In genomic region chr15:80172401-80172800, GRCh38 we compare ENCODE assay signal across 19 cellular contexts.
"Had no signal": no experiment of that assay in that cellular context is flagged by ENCODE, and none has a peak within 500 bp of the region (broad histone marks: within the 10 kb centered on the region; RNA-seq: fewer than 3 reads in every experiment).

No MANE protein-coding gene starts in this region.

- DNase-seq: effector memory CD4-positive, alpha-beta T cell; glutamatergic neuron; left ventricle myocardium inferior; mesenchymal stem cell; midbrain; psoas muscle; retina; spleen; stimulated activated CD4-positive, alpha-beta T cell treated with anti-CD3 and anti-CD28 coated beads, Interleukin-15, amount 100 ng/mL, for 24 hours; stimulated activated CD4-positive, alpha-beta T cell treated with anti-CD3 and anti-CD28 coated beads, Interleukin-1b, Interleukin-23, amount 100 ng/mL, for 48 hours; stimulated activated CD4-positive, alpha-beta T cell treated with anti-CD3 and anti-CD28 coated beads, Interleukin-4, amount 100 ng/mL, for 24 hours; stimulated activated naive CD8-positive, alpha-beta T cell treated with anti-CD3 and anti-CD28 coated beads, Interleukin-15, amount 100 ng/mL, for 72 hours; uterus had no signal

- H3K27me3 ChIP-seq: gastroesophageal sphincter, spleen, uterus had no signal

- H3K36me3 ChIP-seq: uterus had no signal

- H3K27me3 Mint-ChIP-seq: stimulated activated memory B cell treated with anti-CD40 and anti-IgM and Interleukin-4, amounts not matched to agents 10 μg/mL and 1 μg/mL and 100 μg/mL, for 72 hours; stimulated activated naive CD8-positive, alpha-beta T cell treated with anti-CD3 and anti-CD28 coated beads, Interleukin-15, amount 100 ng/mL, for 72 hours; type B pancreatic cell had no signal

- H3K27ac Mint-ChIP-seq: nephron; stimulated activated memory B cell treated with anti-CD40 and anti-IgM and Interleukin-4, amounts not matched to agents 10 μg/mL and 1 μg/mL and 100 μg/mL, for 72 hours; stimulated activated naive CD8-positive, alpha-beta T cell treated with anti-CD3 and anti-CD28 coated beads, Interleukin-15, amount 100 ng/mL, for 72 hours; type B pancreatic cell had no signal

- H3K9me3 Mint-ChIP-seq: nephron; stimulated activated memory B cell treated with anti-CD40 and anti-IgM and Interleukin-4, amounts not matched to agents 10 μg/mL and 1 μg/mL and 100 μg/mL, for 72 hours; stimulated activated naive CD8-positive, alpha-beta T cell treated with anti-CD3 and anti-CD28 coated beads, Interleukin-15, amount 100 ng/mL, for 72 hours; type B pancreatic cell had no signal

- H3K4me3 Mint-ChIP-seq: nephron; stimulated activated memory B cell treated with anti-CD40 and anti-IgM and Interleukin-4, amounts not matched to agents 10 μg/mL and 1 μg/mL and 100 μg/mL, for 72 hours; stimulated activated naive CD8-positive, alpha-beta T cell treated with anti-CD3 and anti-CD28 coated beads, Interleukin-15, amount 100 ng/mL, for 72 hours; type B pancreatic cell had no signal

- H3K4me3 ChIP-seq: gastroesophageal sphincter, left ventricle myocardium inferior, lung, psoas muscle, spleen, uterus had no signal

- ATAC-seq: esophagus mucosa; stimulated activated memory B cell treated with anti-CD40 and anti-IgM and Interleukin-4, amounts not matched to agents 10 μg/mL and 1 μg/mL and 100 μg/mL, for 72 hours had no signal

- H3K9me3 ChIP-seq: gastroesophageal sphincter, left ventricle myocardium inferior, psoas muscle, spleen, uterus had no signal

- H3K4me1 ChIP-seq: uterus had no signal

- H3K27ac ChIP-seq: gastroesophageal sphincter, left ventricle myocardium inferior, psoas muscle, spleen, uterus had no signal

- H3K4me1 Mint-ChIP-seq: nephron; stimulated activated memory B cell treated with anti-CD40 and anti-IgM and Interleukin-4, amounts not matched to agents 10 μg/mL and 1 μg/mL and 100 μg/mL, for 72 hours had no signal
